4 cellular contexts compared by ENCODE assay signal in the genomic region with DNA sequence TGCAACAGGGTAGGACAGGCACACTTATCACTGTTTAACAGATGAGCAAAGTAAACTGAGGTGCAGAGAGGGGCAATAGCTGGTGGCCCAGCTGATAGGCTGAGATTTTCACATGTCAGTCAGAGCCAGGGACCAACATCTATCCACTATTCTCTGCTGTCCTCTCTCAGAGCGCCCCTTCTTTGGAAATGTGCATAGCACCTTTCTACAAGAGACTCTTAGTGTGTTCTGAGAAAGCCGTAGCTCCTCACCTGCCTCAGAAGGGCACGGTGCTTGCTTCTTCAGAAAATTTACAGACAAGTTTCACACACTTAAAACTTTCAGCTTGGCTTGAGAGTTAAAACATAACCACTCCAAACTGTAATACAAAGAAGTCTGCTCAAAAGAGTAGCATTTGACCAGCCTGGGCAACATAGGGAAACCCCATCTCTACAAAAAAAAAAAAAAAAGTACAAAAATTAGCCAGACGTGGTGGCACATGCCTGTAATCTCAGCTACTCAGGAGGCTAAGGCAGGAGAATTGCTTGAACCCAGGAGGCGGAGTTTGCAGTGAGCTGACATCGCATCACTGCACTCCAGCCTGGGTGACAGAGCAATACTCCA. TPM values are rescaled to one million over a fixed set of nuclear protein-coding genes. Genes with fewer than 3 reads are reported as not detected.
"Had no signal": no experiment of that assay in that cellular context is flagged by ENCODE, and none has a peak within 500 bp of the region (broad histone marks: within the 10 kb centered on the region; RNA-seq: fewer than 3 reads in every experiment).

No MANE protein-coding gene starts in this region.

RNA-seq across cellular contexts. Expression of a gene that starts 23.4 kb away (rescaled TPM):
- total RNA-seq: ascending aorta, bronchial epithelial cell, chondrocyte had no signal
- polyA plus RNA-seq: cardiac muscle cell had no signal
